Comparison of ENCODE assay signal across 32 cellular contexts in the genomic region with DNA sequence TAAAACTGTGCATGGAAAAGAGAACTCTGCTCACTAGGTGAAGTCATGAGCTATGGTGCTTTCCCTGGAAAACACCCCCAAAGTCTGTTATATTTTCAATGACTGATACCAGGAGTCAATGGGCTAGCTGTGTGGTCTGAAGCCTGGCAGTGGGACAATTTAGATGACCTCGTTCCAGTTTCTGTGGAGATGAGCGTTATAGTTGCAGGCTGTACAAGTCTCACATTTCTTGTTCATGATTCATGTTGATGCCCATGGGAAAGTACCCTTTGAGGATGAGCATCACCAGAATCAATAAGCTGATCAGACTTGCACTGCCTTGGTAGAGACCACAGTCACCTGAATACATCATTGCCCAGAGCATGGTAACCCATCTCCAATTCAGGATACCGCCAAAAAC.
DNase-seq lines count a peak whose midpoint lies in the region; ATAC-seq, FAIRE-seq and TF ChIP-seq lines count a peak whose summit lies in the region.
"Had no signal": no experiment of that assay in that cellular context is flagged by ENCODE, and none has a peak within 500 bp of the region (broad histone marks: within the 10 kb centered on the region; RNA-seq: fewer than 3 reads in every experiment).

No MANE protein-coding gene starts in this region.

- H3K4me3 Mint-ChIP-seq in stimulated activated naive CD8-positive, alpha-beta T cell treated with anti-CD3 and anti-CD28 coated beads, Interleukin-15, amount 100 ng/mL, for 72 hours: no peak overlapping the region
- H3K4me3 Mint-ChIP-seq: activated CD4-positive, alpha-beta T cell treated with anti-CD3 and anti-CD28 coated beads, Interleukin-2, amount 10 ng/mL, durations not matched to agents 24 days and 14 days; activated naive CD4-positive, alpha-beta T cell treated with anti-CD3 and anti-CD28 coated beads, Interleukin-2, amount 50 U/mL, for 24 hours; activated T-helper 1 cell treated with anti-CD3 and anti-CD28 coated beads, Interleukin-12 subunit alpha, Interleukin-12 subunit beta, Interleukin-2, Interleukin-4 antibody, amounts not matched to agents 30 ng/mL and 10 ng/mL and 1 ng/mL, durations not matched to agents 14 hours and 24 hours and 36 hours; central memory CD8-positive, alpha-beta T cell; naive thymus-derived CD8-positive, alpha-beta T cell; stimulated activated effector memory CD8-positive, alpha-beta T cell treated with anti-CD3 and anti-CD28 coated beads, Interleukin-12 subunit alpha, Interleukin-12 subunit beta, amount 100 ng/mL, for 72 hours; T-helper 17 cell had no signal

- no peak for TF ChIP-seq CTCF in pancreas (IDR thresholded peaks at IDR 0.05)
- TF ChIP-seq CTCF in mucosa of descending colon (IDR thresholded peaks at IDR 0.05): no peak

- H3K4me1 ChIP-seq in pancreas (no peaks in the 10 kb centered on the region), mucosa of descending colon (ENCODE audit: low read depth) (no peaks in the 10 kb centered on the region)
- H3K4me1 ChIP-seq: BE2C had no signal

- no peak for DNase-seq in activated naive CD4-positive, alpha-beta T cell treated with anti-CD3 and anti-CD28 coated beads, Interleukin-2, amount 50 U/mL, for 72 hours (ENCODE audit: low spot score in 2 of 2)
- DNase-seq in activated naive CD4-positive, alpha-beta T cell treated with Interleukin-2 at 50 U/mL for 16 hours: no peak
- DNase-seq in NCI-H226: peak; percentile 16
- DNase-seq in fibroblast of peridontal ligament (ENCODE audit: extremely low read depth): peak; percentile 53
- peak in 1 of 2 donors; percentile 9 for DNase-seq in stimulated activated naive CD8-positive, alpha-beta T cell treated with anti-CD3 and anti-CD28 coated beads, Interleukin-15, amount 100 ng/mL, for 72 hours
- no peak for DNase-seq in pancreas
- no peak for DNase-seq in mucosa of descending colon
- DNase-seq: activated CD4-positive, alpha-beta T cell treated with anti-CD3 and anti-CD28 coated beads, Interleukin-2, amount 10 ng/mL, durations not matched to agents 24 days and 14 days; anterior cingulate cortex; BE2C; dermis blood vessel endothelial cell; DMS79; heart right ventricle; naive thymus-derived CD8-positive, alpha-beta T cell; NCI-H1694 treated with DMSO at 0.1 percent for 48 hours; NCI-H774; retina; RPMI8226; T-helper 17 cell had no signal

- WGBS in pancreas, 2 donors: 66 to 75% methylated on average over 3 of the region's 3 CpGs

- intact Hi-C loops in pancreas (cut with DNase I): no loop called here
- intact Hi-C loops in mucosa of descending colon (cut with DNase I, micrococcal nuclease): no loop called here

- H3K27ac Mint-ChIP-seq in activated naive CD4-positive, alpha-beta T cell treated with anti-CD3 and anti-CD28 coated beads, Interleukin-2, amount 50 U/mL, for 72 hours: no peak overlapping the region
- no peak overlapping the region for H3K27ac Mint-ChIP-seq in stimulated activated naive CD8-positive, alpha-beta T cell treated with anti-CD3 and anti-CD28 coated beads, Interleukin-15, amount 100 ng/mL, for 72 hours
- H3K27ac Mint-ChIP-seq: activated CD4-positive, alpha-beta T cell treated with anti-CD3 and anti-CD28 coated beads, Interleukin-2, amount 10 ng/mL, durations not matched to agents 24 days and 14 days; activated naive CD4-positive, alpha-beta T cell treated with anti-CD3 and anti-CD28 coated beads, Interleukin-2, amount 50 U/mL, for 24 hours; activated T-helper 1 cell treated with anti-CD3 and anti-CD28 coated beads, Interleukin-12 subunit alpha, Interleukin-12 subunit beta, Interleukin-2, Interleukin-4 antibody, amounts not matched to agents 30 ng/mL and 10 ng/mL and 1 ng/mL, durations not matched to agents 14 hours and 24 hours and 36 hours; naive thymus-derived CD8-positive, alpha-beta T cell; stimulated activated effector memory CD8-positive, alpha-beta T cell treated with anti-CD3 and anti-CD28 coated beads, Interleukin-12 subunit alpha, Interleukin-12 subunit beta, amount 100 ng/mL, for 72 hours; T-helper 17 cell had no signal

- no peaks in the 10 kb centered on the region for H3K36me3 Mint-ChIP-seq in activated naive CD4-positive, alpha-beta T cell treated with anti-CD3 and anti-CD28 coated beads, Interleukin-2, amount 50 U/mL, for 72 hours
- H3K36me3 Mint-ChIP-seq: activated naive CD4-positive, alpha-beta T cell treated with anti-CD3 and anti-CD28 coated beads, Interleukin-2, amount 50 U/mL, for 24 hours; naive thymus-derived CD8-positive, alpha-beta T cell; stimulated activated effector memory CD8-positive, alpha-beta T cell treated with anti-CD3 and anti-CD28 coated beads, Interleukin-12 subunit alpha, Interleukin-12 subunit beta, amount 100 ng/mL, for 72 hours had no signal

- FAIRE-seq in pancreas (lab: Jason Lieb, UNC): no peak
- FAIRE-seq: A204.1, endometrium, GM12878, urothelium cell line had no signal

- H3K4me1 Mint-ChIP-seq in stimulated activated naive CD8-positive, alpha-beta T cell treated with anti-CD3 and anti-CD28 coated beads, Interleukin-15, amount 100 ng/mL, for 72 hours: no peaks in the 10 kb centered on the region
- H3K4me1 Mint-ChIP-seq: activated CD4-positive, alpha-beta T cell treated with anti-CD3 and anti-CD28 coated beads, Interleukin-2, amount 10 ng/mL, durations not matched to agents 24 days and 14 days; activated naive CD4-positive, alpha-beta T cell treated with anti-CD3 and anti-CD28 coated beads, Interleukin-2, amount 50 U/mL, for 24 hours; central memory CD8-positive, alpha-beta T cell; naive thymus-derived CD8-positive, alpha-beta T cell; stimulated activated effector memory CD8-positive, alpha-beta T cell treated with anti-CD3 and anti-CD28 coated beads, Interleukin-12 subunit alpha, Interleukin-12 subunit beta, amount 100 ng/mL, for 72 hours; T-helper 17 cell had no signal

- H3K27me3 Mint-ChIP-seq in stimulated activated naive CD8-positive, alpha-beta T cell treated with anti-CD3 and anti-CD28 coated beads, Interleukin-15, amount 100 ng/mL, for 72 hours: no peaks in the 10 kb centered on the region
- H3K27me3 Mint-ChIP-seq: activated CD4-positive, alpha-beta T cell treated with anti-CD3 and anti-CD28 coated beads, Interleukin-2, amount 10 ng/mL, durations not matched to agents 24 days and 14 days; activated naive CD4-positive, alpha-beta T cell treated with anti-CD3 and anti-CD28 coated beads, Interleukin-2, amount 50 U/mL, for 24 hours; central memory CD8-positive, alpha-beta T cell; naive thymus-derived CD8-positive, alpha-beta T cell; T-helper 17 cell had no signal

- H3K36me3 ChIP-seq in pancreas (no peaks in the 10 kb centered on the region), mucosa of descending colon (ENCODE audit: low read depth) (no peaks in the 10 kb centered on the region)
- H3K36me3 ChIP-seq: BE2C, heart right ventricle, suprapubic skin had no signal

- peaks cover 4% of the 10 kb centered on the region in 2 donors for H3K9me3 Mint-ChIP-seq in activated naive CD4-positive, alpha-beta T cell treated with anti-CD3 and anti-CD28 coated beads, Interleukin-2, amount 50 U/mL, for 72 hours
- H3K9me3 Mint-ChIP-seq in stimulated activated naive CD8-positive, alpha-beta T cell treated with anti-CD3 and anti-CD28 coated beads, Interleukin-15, amount 100 ng/mL, for 72 hours: peaks cover 0 to 5% of the 10 kb centered on the region in 2 donors
- H3K9me3 Mint-ChIP-seq: central memory CD8-positive, alpha-beta T cell had no signal

- H3K9me3 ChIP-seq in pancreas (no peaks in the 10 kb centered on the region), mucosa of descending colon (no peaks in the 10 kb centered on the region)
- H3K9me3 ChIP-seq: BE2C, heart right ventricle, suprapubic skin had no signal

- H3K27me3 ChIP-seq in pancreas: no peaks in the 10 kb centered on the region
- H3K27me3 ChIP-seq: BE2C, heart right ventricle, suprapubic skin had no signal

- no peak overlapping the region for H3K27ac ChIP-seq in pancreas
- H3K27ac ChIP-seq: VCaP had no signal

- H3K4me3 ChIP-seq in pancreas (no peak overlapping the region), mucosa of descending colon (no peak overlapping the region)
- H3K4me3 ChIP-seq: GM12878, heart right ventricle, suprapubic skin had no signal

- ATAC-seq in activated naive CD4-positive, alpha-beta T cell treated with anti-CD3 and anti-CD28 coated beads, Interleukin-2, amount 50 U/mL, for 72 hours: peak; percentile 43 to 65
- ATAC-seq in stimulated activated naive CD8-positive, alpha-beta T cell treated with anti-CD3 and anti-CD28 coated beads, Interleukin-15, amount 100 ng/mL, for 72 hours: peak; percentile 74
- ATAC-seq in pancreas (no peak), mucosa of descending colon (no peak), HG02798 (IDR thresholded peaks at IDR 0.05; ENCODE audit: poor library complexity, unreplicated experiment) (no peak)
- ATAC-seq: GM12878; HCT116; heart right ventricle; left lobe of liver; naive thymus-derived CD8-positive, alpha-beta T cell; stimulated activated effector memory CD8-positive, alpha-beta T cell treated with anti-CD3 and anti-CD28 coated beads, Interleukin-12 subunit alpha, Interleukin-12 subunit beta, amount 100 ng/mL, for 72 hours; T-helper 17 cell had no signal

Comparison
In these comparisons a context has a peak if more than half of its experiments do, and no peak if none do; other contexts are left out.
1. ATAC-seq: peak in activated naive CD4-positive, alpha-beta T cell treated with anti-CD3 and anti-CD28 coated beads, Interleukin-2, amount 50 U/mL, for 72 hours (2 of 2) and stimulated activated naive CD8-positive, alpha-beta T cell treated with anti-CD3 and anti-CD28 coated beads, Interleukin-15, amount 100 ng/mL, for 72 hours (single experiment); none in pancreas (0 of 4), mucosa of descending colon (single experiment) and HG02798 (single experiment).
2. DNase-seq: peak in NCI-H226 (single experiment) and fibroblast of peridontal ligament (single experiment); none in activated naive CD4-positive, alpha-beta T cell treated with anti-CD3 and anti-CD28 coated beads, Interleukin-2, amount 50 U/mL, for 72 hours (0 of 2), activated naive CD4-positive, alpha-beta T cell treated with Interleukin-2 at 50 U/mL for 16 hours (single experiment), pancreas (0 of 6) and mucosa of descending colon (0 of 3).